8 cellular contexts compared by ENCODE assay signal in genomic region chr17:42288078-42288984, GRCh38. TPM values are rescaled to one million over a fixed set of nuclear protein-coding genes. Genes with fewer than 3 reads are reported as not detected.
DNase-seq lines count a peak whose midpoint lies in the region; ATAC-seq and TF ChIP-seq lines count a peak whose summit lies in the region.

Gene STAT5A (plus strand): TSS chr17:42288498. CDS start chr17:42289412, 914 bp downstream.

- TF ChIP-seq CTCF in GM20000 (IDR thresholded peaks at IDR 0.05; ENCODE audit: extremely low read depth, missing control alignments), result no peak

- H3K27me3 Mint-ChIP-seq in activated CD4-positive, alpha-beta T cell treated with anti-CD3 and anti-CD28 coated beads, Interleukin-2, amount 10 ng/mL, durations not matched to agents 24 days and 14 days, result no peaks in the 10 kb centered on the region
- H3K27me3 Mint-ChIP-seq in dendritic cell treated with granulocyte-macrophage colony-stimulating factor and Interleukin-4, amounts not matched to agents 40 ng/mL and 50 ng/mL, for 4 days, result no peaks in the 10 kb centered on the region

- H3K9me3 Mint-ChIP-seq in activated CD4-positive, alpha-beta T cell treated with anti-CD3 and anti-CD28 coated beads, Interleukin-2, amount 10 ng/mL, durations not matched to agents 24 days and 14 days, result no peaks in the 10 kb centered on the region
- no peaks in the 10 kb centered on the region for H3K9me3 Mint-ChIP-seq in dendritic cell treated with granulocyte-macrophage colony-stimulating factor and Interleukin-4, amounts not matched to agents 40 ng/mL and 50 ng/mL, for 4 days

- ATAC-seq in left lobe of liver, result peak; percentile 94

- peak within 1 kb of the TSS; percentile 89 for H3K4me3 Mint-ChIP-seq in activated CD4-positive, alpha-beta T cell treated with anti-CD3 and anti-CD28 coated beads, Interleukin-2, amount 10 ng/mL, durations not matched to agents 24 days and 14 days
- H3K4me3 Mint-ChIP-seq in dendritic cell treated with granulocyte-macrophage colony-stimulating factor and Interleukin-4, amounts not matched to agents 40 ng/mL and 50 ng/mL, for 4 days, result peak within 1 kb of the TSS; percentile 91

- H3K27ac Mint-ChIP-seq in activated CD4-positive, alpha-beta T cell treated with anti-CD3 and anti-CD28 coated beads, Interleukin-2, amount 10 ng/mL, durations not matched to agents 24 days and 14 days, result peak within 1 kb of the TSS; percentile 92
- peak within 1 kb of the TSS; percentile 93 for H3K27ac Mint-ChIP-seq in dendritic cell treated with granulocyte-macrophage colony-stimulating factor and Interleukin-4, amounts not matched to agents 40 ng/mL and 50 ng/mL, for 4 days

- peaks cover 45% of the 10 kb centered on the region for H3K4me1 Mint-ChIP-seq in activated CD4-positive, alpha-beta T cell treated with anti-CD3 and anti-CD28 coated beads, Interleukin-2, amount 10 ng/mL, durations not matched to agents 24 days and 14 days
- H3K4me1 Mint-ChIP-seq in dendritic cell treated with granulocyte-macrophage colony-stimulating factor and Interleukin-4, amounts not matched to agents 40 ng/mL and 50 ng/mL, for 4 days (ENCODE audit: low read depth), result peaks cover 71% of the 10 kb centered on the region

- DNase-seq in CD1c-positive myeloid dendritic cell (ENCODE audit: extremely low spot score) (peak; percentile 87), GM20000 (ENCODE audit: low spot score) (peak; percentile 94), NAMALWA (ENCODE audit: low spot score) (peak; percentile 36), left lobe of liver (ENCODE audit: low spot score) (peak; percentile 88), OCI-M2 (lab: John Stamatoyannopoulos, UW; ENCODE audit: unreplicated experiment) (no peak)
- peak; percentile 95 for DNase-seq in activated CD4-positive, alpha-beta T cell treated with anti-CD3 and anti-CD28 coated beads, Interleukin-2, amount 10 ng/mL, durations not matched to agents 24 days and 14 days
- DNase-seq in stimulated activated CD4-positive, alpha-beta T cell treated with anti-CD3 and anti-CD28 coated beads, Interleukin-2, amount 100 ng/mL, for 24 hours, result peak; percentile 75 to 78

- H3K36me3 Mint-ChIP-seq in activated CD4-positive, alpha-beta T cell treated with anti-CD3 and anti-CD28 coated beads, Interleukin-2, amount 10 ng/mL, durations not matched to agents 24 days and 14 days (ENCODE audit: low read depth), result peaks cover 61% of the 10 kb centered on the region
- H3K36me3 Mint-ChIP-seq in dendritic cell treated with granulocyte-macrophage colony-stimulating factor and Interleukin-4, amounts not matched to agents 40 ng/mL and 50 ng/mL, for 4 days (ENCODE audit: low read depth), result peaks cover 56% of the 10 kb centered on the region

- intact Hi-C loops in activated CD4-positive, alpha-beta T cell treated with anti-CD3 and anti-CD28 coated beads, Interleukin-2, amount 10 ng/mL, durations not matched to agents 24 days and 14 days (cut with micrococcal nuclease), result loop anchor here (1.0 to 2.0 kb wide), 3 partner anchors 38 to 108 kb away; partner anchors contain the start of gene KCNH4
- intact Hi-C loops in dendritic cell treated with granulocyte-macrophage colony-stimulating factor and Interleukin-4, amounts not matched to agents 40 ng/mL and 50 ng/mL, for 4 days (cut with micrococcal nuclease), result loop anchor here (2.0 to 10.0 kb wide), 2 partner anchors 16 to 264 kb away; partner anchors contain the start of gene NKIRAS2

RNA-seq across cellular contexts. Expression of gene STAT5A, which starts in this region (rescaled TPM):
- total RNA-seq in activated CD4-positive, alpha-beta T cell treated with anti-CD3 and anti-CD28 coated beads, Interleukin-2, amount 10 ng/mL, durations not matched to agents 24 days and 14 days, result 346 and 348 TPM in 2 replicates
- 10.2 TPM for total RNA-seq in left lobe of liver

Comparison
In these comparisons a context has a peak if more than half of its experiments do, and no peak if none do; other contexts are left out.
1. RNA of gene STAT5A (total RNA-seq): 346 to 348 TPM in activated CD4-positive, alpha-beta T cell treated with anti-CD3 and anti-CD28 coated beads, Interleukin-2, amount 10 ng/mL, durations not matched to agents 24 days and 14 days; 10.2 TPM in left lobe of liver (single experiment); every median in the first group is over 10 times any median in the second.